In the genomic region with DNA sequence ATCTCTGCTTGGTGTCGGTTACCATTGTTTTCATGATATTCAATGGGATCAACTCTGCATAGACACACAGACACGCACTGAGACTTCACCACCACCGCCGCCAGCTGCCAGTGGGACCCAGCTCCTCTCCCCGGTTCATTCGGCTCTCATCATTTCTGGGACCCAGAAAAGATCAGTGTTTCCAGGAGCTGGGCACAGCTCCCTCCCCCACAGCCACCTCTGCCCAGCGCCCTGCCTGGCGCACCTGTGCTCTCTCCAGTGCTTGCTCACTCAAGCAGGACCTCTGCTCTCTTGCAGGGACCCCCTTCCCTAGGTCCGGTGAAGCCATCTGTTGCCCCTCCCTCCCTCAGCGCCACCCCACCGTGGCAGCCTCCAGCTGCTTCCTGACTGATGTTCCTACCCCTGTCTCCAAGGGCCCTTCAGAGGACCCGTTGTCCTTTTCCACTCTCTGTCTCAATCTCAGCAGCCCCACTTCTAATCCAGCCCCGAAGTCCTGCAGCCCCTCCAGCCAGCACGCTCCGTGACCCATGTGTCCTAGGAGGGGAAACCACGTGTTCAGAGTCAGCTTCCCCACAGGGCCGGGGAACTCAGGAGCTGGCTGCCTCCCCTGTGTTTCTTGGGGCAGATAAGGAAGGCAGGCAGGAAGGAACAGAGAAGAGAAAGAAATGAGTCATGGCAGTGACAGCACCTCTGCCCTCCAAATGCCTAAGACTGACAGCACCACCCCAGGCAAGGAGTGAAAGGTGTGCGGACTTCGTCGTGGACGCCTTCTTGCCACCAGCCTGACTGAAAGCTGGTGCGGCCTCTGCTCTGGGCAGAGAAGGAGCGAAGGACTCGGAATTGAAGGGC, we compare ENCODE assay signal across 1 cellular context.
TF ChIP-seq lines count a peak whose summit lies in the region.

No MANE protein-coding gene starts in this region.

TF ChIP-seq in K562, 482 proteins besides CTCF, POLR2A, EP300 and RAD21 (continued from another document):
- TF ChIP-seq KDM4B (IDR thresholded peaks at IDR 0.05; ENCODE audit: borderline replicate concordance in 2 of 2, low read depth in 1 of 2) (no peak), CBFA2T3 (IDR thresholded peaks at IDR 0.05) (0 out of 2 replicates have a peak, but pooled peaks have one; percentile 12), CEBPB (tag; IDR thresholded peaks at IDR 0.05) (no peak), FOSL1 (tag; conservative IDR thresholded peaks at IDR 0.05) (peak; percentile 38; the same call in 1 of the 2 replicates), PURB (CRISPR knock-in tag; IDR thresholded peaks at IDR 0.05; ENCODE audit: low read depth) (no peak), ARNT (IDR thresholded peaks at IDR 0.05) (no peak)
- TF ChIP-seq, protein P1, sequence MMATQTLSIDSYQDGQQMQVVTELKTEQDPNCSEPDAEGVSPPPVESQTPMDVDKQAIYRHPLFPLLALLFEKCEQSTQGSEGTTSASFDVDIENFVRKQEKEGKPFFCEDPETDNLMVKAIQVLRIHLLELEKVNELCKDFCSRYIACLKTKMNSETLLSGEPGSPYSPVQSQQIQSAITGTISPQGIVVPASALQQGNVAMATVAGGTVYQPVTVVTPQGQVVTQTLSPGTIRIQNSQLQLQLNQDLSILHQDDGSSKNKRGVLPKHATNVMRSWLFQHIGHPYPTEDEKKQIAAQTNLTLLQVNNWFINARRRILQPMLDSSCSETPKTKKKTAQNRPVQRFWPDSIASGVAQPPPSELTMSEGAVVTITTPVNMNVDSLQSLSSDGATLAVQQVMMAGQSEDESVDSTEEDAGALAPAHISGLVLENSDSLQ (IDR thresholded peaks at IDR 0.05) = peak; percentile 10; the same call in 1 of the 2 replicates
